8 cellular contexts compared by ENCODE assay signal in the genomic region with DNA sequence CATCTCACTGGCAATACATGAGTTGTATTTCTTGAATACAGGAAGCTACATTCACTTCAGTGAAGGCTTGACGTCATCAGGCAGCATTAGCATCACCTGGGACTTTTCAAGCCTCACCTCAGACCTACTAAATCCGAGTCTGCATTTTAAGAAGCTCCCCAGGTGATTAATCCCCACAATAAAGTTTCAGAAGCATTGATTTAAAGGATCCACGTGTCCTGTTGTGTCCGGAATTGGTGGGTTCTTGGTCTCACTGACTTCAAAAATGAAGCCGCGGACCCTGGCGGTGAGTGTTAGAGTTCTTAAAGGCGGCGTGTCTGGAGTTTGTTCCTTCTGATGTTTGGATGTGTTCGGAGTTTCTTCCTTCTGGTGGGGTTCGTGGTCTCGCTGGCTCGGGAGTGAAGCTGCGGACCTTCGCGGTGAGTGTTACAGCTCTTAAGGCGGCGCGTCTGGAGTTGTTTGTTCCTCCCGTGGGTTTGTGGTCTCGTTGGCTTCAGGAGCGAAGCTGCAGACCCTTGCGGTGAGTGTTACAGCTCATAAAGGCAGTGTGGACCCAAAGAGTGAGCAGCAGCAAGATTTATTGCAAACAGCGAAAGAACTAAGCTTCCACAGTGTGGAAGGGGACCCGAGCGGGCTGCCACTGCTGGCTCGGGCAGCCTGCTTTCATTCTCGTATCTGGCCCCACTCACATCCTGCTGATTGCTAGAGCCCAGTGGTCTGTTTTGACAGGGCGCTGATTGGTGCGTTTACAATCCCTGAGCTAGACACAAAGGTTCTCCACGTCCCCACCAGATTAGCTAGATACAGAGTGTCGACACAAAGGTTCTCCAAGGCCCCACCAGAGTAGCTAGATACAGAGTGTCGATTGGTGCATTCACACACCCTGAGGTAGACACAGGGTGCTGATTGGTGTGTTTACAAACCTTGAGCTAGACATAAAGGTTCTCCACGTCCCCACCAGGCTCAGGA.
A peak's percentile ranks its signal among the peaks of the same experiment; 100 is the strongest.
DNase-seq lines count a peak whose midpoint lies in the region; ATAC-seq and TF ChIP-seq lines count a peak whose summit lies in the region.
"Not testable (repeated sequence)": the region's sequence is repeated elsewhere in the genome, so short reads cannot be mapped to it uniquely, and the experiment has no call there.

No MANE protein-coding gene starts in this region.

- intact Hi-C loops in dendritic cell treated with granulocyte-macrophage colony-stimulating factor and Interleukin-4, amounts not matched to agents 40 ng/mL and 50 ng/mL, for 4 days (cut with micrococcal nuclease), result not testable (repeated sequence)

- not testable (repeated sequence) for H3K9me3 ChIP-seq in Peyer's patch; subcutaneous abdominal adipose tissue (ENCODE audit: control insufficient read depth in 5 of 5, low read length in 5 of 5)

- TF ChIP-seq POLR2A in Peyer's patch (IDR thresholded peaks at IDR 0.05), result peak in 1 of 2 donors; percentile 16

- DNase-seq in GM13977 (ENCODE audit: low spot score), result peak; percentile 43
- DNase-seq in Peyer's patch, result peak in 2 of 3 donors; percentile 54 to 76
- peak; percentile 36 for DNase-seq in activated T-cell treated with anti-CD3 and anti-CD28 coated beads for 24 hours (ENCODE audit: low read depth)
- DNase-seq in skeletal muscle cell (ENCODE audit: low read depth), result not testable (repeated sequence)

- H3K27me3 Mint-ChIP-seq in dendritic cell treated with granulocyte-macrophage colony-stimulating factor and Interleukin-4, amounts not matched to agents 40 ng/mL and 50 ng/mL, for 4 days, result not testable (repeated sequence)

- H3K4me1 ChIP-seq in Peyer's patch, result not testable (repeated sequence)
- H3K4me1 ChIP-seq in subcutaneous abdominal adipose tissue (ENCODE audit: control insufficient read depth in 5 of 5, insufficient read depth in 5 of 5, low read length in 5 of 5), result peaks cover 0 to 15% (median 0%) of the 10 kb centered on the region in 5 donors

- peak overlapping the region; percentile 69 for H3K4me3 Mint-ChIP-seq in dendritic cell treated with granulocyte-macrophage colony-stimulating factor and Interleukin-4, amounts not matched to agents 40 ng/mL and 50 ng/mL, for 4 days

- H3K27ac Mint-ChIP-seq in dendritic cell treated with granulocyte-macrophage colony-stimulating factor and Interleukin-4, amounts not matched to agents 40 ng/mL and 50 ng/mL, for 4 days, result peak overlapping the region; percentile 86

- peaks cover 38% of the 10 kb centered on the region for H3K4me1 Mint-ChIP-seq in dendritic cell treated with granulocyte-macrophage colony-stimulating factor and Interleukin-4, amounts not matched to agents 40 ng/mL and 50 ng/mL, for 4 days (ENCODE audit: low read depth)

- H3K9me3 Mint-ChIP-seq in dendritic cell treated with granulocyte-macrophage colony-stimulating factor and Interleukin-4, amounts not matched to agents 40 ng/mL and 50 ng/mL, for 4 days, result not testable (repeated sequence)

- H3K4me3 ChIP-seq in Peyer's patch, result peak overlapping the region; percentile 26 to 55 (median 47)
- peak overlapping the region; percentile 22 for H3K4me3 ChIP-seq in skeletal muscle cell (ENCODE audit: low read depth, low read length)
- H3K4me3 ChIP-seq in subcutaneous abdominal adipose tissue (ENCODE audit: low read depth in 1 of 5, low read length in 5 of 5), result peak overlapping the region; percentile 11 to 57 (median 34)

- in situ Hi-C loops in GM13977 (cut with MboI; ENCODE audit: low pct_unique_long_range_greater_than_20kb, low sequenced_read_pairs, unreplicated experiment), result not testable (repeated sequence)

- not testable (repeated sequence) for H3K36me3 Mint-ChIP-seq in dendritic cell treated with granulocyte-macrophage colony-stimulating factor and Interleukin-4, amounts not matched to agents 40 ng/mL and 50 ng/mL, for 4 days (ENCODE audit: low read depth)

- not testable (repeated sequence) for H3K27me3 ChIP-seq in Peyer's patch; subcutaneous abdominal adipose tissue (ENCODE audit: control insufficient read depth in 5 of 5, insufficient read depth in 4 of 5, low read length in 5 of 5)

- not testable (repeated sequence) for H3K36me3 ChIP-seq in Peyer's patch; subcutaneous abdominal adipose tissue (ENCODE audit: control insufficient read depth in 5 of 5, insufficient read depth in 5 of 5, low read length in 5 of 5)

- ATAC-seq in GM21447 (IDR thresholded peaks at IDR 0.05; ENCODE audit: unreplicated experiment) (peak; percentile 92), HG03066 (IDR thresholded peaks at IDR 0.05; ENCODE audit: low read depth, unreplicated experiment) (peak; percentile 80)

- TF ChIP-seq CTCF in GM13977 (IDR thresholded peaks at IDR 0.05; ENCODE audit: extremely low read depth, insufficient read depth, missing control alignments), result not testable (repeated sequence)
- TF ChIP-seq CTCF in Peyer's patch (IDR thresholded peaks at IDR 0.05), result peak in 1 of 6 experiments; percentile 19

- peak overlapping the region; percentile 18 to 75 (median 57) for H3K27ac ChIP-seq in Peyer's patch
- not testable (repeated sequence) for H3K27ac ChIP-seq in subcutaneous abdominal adipose tissue (ENCODE audit: low read depth, low read length)

- H3K9ac ChIP-seq in subcutaneous abdominal adipose tissue (ENCODE audit: low read length in 5 of 5), result not testable (repeated sequence)
